9 cellular contexts compared by ENCODE assay signal in genomic region chr4:7970031-7970946, GRCh38. TPM values are rescaled to one million over a fixed set of nuclear protein-coding genes. Genes with fewer than 3 reads are reported as not detected.
DNase-seq lines count a peak whose midpoint lies in the region; ATAC-seq, FAIRE-seq and TF ChIP-seq lines count a peak whose summit lies in the region.
"Had no signal": no experiment of that assay in that cellular context is flagged by ENCODE, and none has a peak within 500 bp of the region (broad histone marks: within the 10 kb centered on the region; RNA-seq: fewer than 3 reads in every experiment).

No MANE protein-coding gene starts in this region.

- H3K9ac ChIP-seq in H1 (replicated peaks in 1 of 4; ENCODE audit: extremely low read depth in 1 of 4, low read depth in 3 of 4, low read length in 3 of 4), result no peak overlapping the region

- no peaks in the 10 kb centered on the region for H3K9me3 Mint-ChIP-seq in WTC11

- peaks cover 0 to 17% (median 1%) of the 10 kb centered on the region in 4 experiments; a peak in 5 of 7 replicates for H3K4me1 ChIP-seq in H1 (replicated peaks in 1 of 4; ENCODE audit: control insufficient read depth in 3 of 4, insufficient read depth in 4 of 4, low read length in 3 of 4)
- peaks cover 10% of the 10 kb centered on the region for H3K4me1 ChIP-seq in ovary (ENCODE audit: insufficient read depth)

- TF ChIP-seq POLR2A in H1 (IDR thresholded peaks at IDR 0.05; ENCODE audit: control extremely low read depth in 1 of 2, low read depth in 2 of 2, low read length in 2 of 2), result no peak
- TF ChIP-seq POLR2A in ovary (IDR thresholded peaks at IDR 0.05), result no peak

- H2AK5ac ChIP-seq in H1 (ENCODE audit: low read depth, low read length), result peak overlapping the region; percentile 8; the same call in 1 of the 2 replicates

- H3K27me3 Mint-ChIP-seq in WTC11 (ENCODE audit: low read depth), result no peaks in the 10 kb centered on the region

- H4K20me1 ChIP-seq in H1 (replicated peaks in 1 of 2; ENCODE audit: control insufficient read depth in 1 of 2, insufficient read depth in 2 of 2, low read length in 2 of 2), result no peaks in the 10 kb centered on the region

- no peak overlapping the region for H3K56ac ChIP-seq in H1 (replicated peaks; ENCODE audit: insufficient read length, low read depth, low read length)

- H3K36me3 ChIP-seq in H1 (ENCODE audit: control insufficient read depth in 2 of 4, insufficient read depth in 4 of 4, low read length in 3 of 4) (no peaks in the 10 kb centered on the region), ovary (no peaks in the 10 kb centered on the region)

- H2AFZ ChIP-seq in H1 (ENCODE audit: low read length), result no peak overlapping the region

- H3K27ac Mint-ChIP-seq in WTC11, result peak overlapping the region; percentile 27

- TF ChIP-seq RAD21 in H1 (IDR thresholded peaks at IDR 0.05 in 1 of 2, conservative IDR thresholded peaks at IDR 0.05 in 1 of 2; ENCODE audit: low read depth in 2 of 2, low read length in 2 of 2), result no peak

- WGBS in H1 (ENCODE audit: extremely low coverage in 1 of 2, insufficient coverage in 1 of 2, insufficient read length in 1 of 2, insufficient replicate concordance in 2 of 2, low coverage in 1 of 2, low lambda C conversion rate in 2 of 2, missing lambda C conversion rate in 1 of 2), 2 experiments, result 71% methylated on average over 15 of the region's 18 CpGs; no CpG with 5 or more reads in 1 of the 2 experiments
- WGBS in ovary, 3 donors, result 72 to 76% (median 74%) methylated on average over 18 of the region's 18 CpGs

- H4K8ac ChIP-seq in H1 (ENCODE audit: extremely low read depth, insufficient read depth, low read length), result no peak overlapping the region; the same call in 1 of the 2 replicates

- peak overlapping the region; percentile 72; the same call in 1 of the 2 replicates for H2BK15ac ChIP-seq in H1 (ENCODE audit: low read length)

- no peak overlapping the region for H3K4me3 Mint-ChIP-seq in WTC11

- no peak overlapping the region for H3K14ac ChIP-seq in H1 (ENCODE audit: insufficient read length)

- H3K4me3 ChIP-seq in H1 (ENCODE audit: extremely low read depth in 1 of 4, insufficient read depth in 2 of 4, low read depth in 3 of 4, low read length in 4 of 4) (no peak overlapping the region), ovary (no peak overlapping the region)

- peak overlapping the region; percentile 15 for H2BK120ac ChIP-seq in H1 (replicated peaks; ENCODE audit: low read depth, low read length)

- peak overlapping the region; percentile 90 for H3K18ac ChIP-seq in H1 (ENCODE audit: extremely low read depth, low read length)

- no peaks in the 10 kb centered on the region; a peak in 1 of 7 replicates for H3K27me3 ChIP-seq in H1 (replicated peaks in 1 of 4; ENCODE audit: control insufficient read depth in 3 of 4, extremely low read depth in 1 of 4, insufficient read depth in 3 of 4, low read length in 3 of 4)
- H3K27me3 ChIP-seq in ovary, result no peaks in the 10 kb centered on the region

- FAIRE-seq in H1 (lab: Jason Lieb, UNC), result no peak

- intact Hi-C loops in ovary (cut with DNase I), result loop anchor here in 1 of 4 donors (5.0 kb wide), 1 partner anchor 98 kb away; no protein-coding TSS in a partner anchor

- H3K23me2 ChIP-seq in H1 (ENCODE audit: low read depth, low read length), result peaks cover 9% of the 10 kb centered on the region; the same call in 1 of the 2 replicates

- no peak for TF ChIP-seq CTCF in WTC11 (IDR thresholded peaks at IDR 0.05)
- no peak for TF ChIP-seq CTCF in H1 (IDR thresholded peaks at IDR 0.05; ENCODE audit: control extremely low read depth in 1 of 3, insufficient read depth in 1 of 3, low read depth in 1 of 3, low read length in 3 of 3)
- TF ChIP-seq CTCF in ovary (IDR thresholded peaks at IDR 0.05), result no peak

- no peak for TF ChIP-seq EP300 in H1 (IDR thresholded peaks at IDR 0.05; ENCODE audit: borderline replicate concordance in 1 of 2, low read depth in 2 of 2, low read length in 2 of 2)
- no peak for TF ChIP-seq EP300 in ovary (IDR thresholded peaks at IDR 0.05)

- peak overlapping the region; percentile 72 for H3K4ac ChIP-seq in H1 (replicated peaks; ENCODE audit: insufficient read length, low read depth, low read length)

- H3K23ac ChIP-seq in H1 (ENCODE audit: insufficient read length), result no peak overlapping the region

- H3K79me2 ChIP-seq in H1 (ENCODE audit: control insufficient read depth in 1 of 2, insufficient read depth in 2 of 2, low read length in 2 of 2), result no peaks in the 10 kb centered on the region

- ATAC-seq in GM18858 (IDR thresholded peaks at IDR 0.05; ENCODE audit: unreplicated experiment) (peak; percentile 59), HG02943 (IDR thresholded peaks at IDR 0.05; ENCODE audit: low read depth, unreplicated experiment) (peak; percentile 70), WTC11 (no peak)

- no peaks in the 10 kb centered on the region; a peak in 1 of 4 replicates for H3K9me3 ChIP-seq in H1 (ENCODE audit: insufficient read depth in 2 of 2, low read depth in 1 of 2, low read length in 1 of 2)
- H3K9me3 ChIP-seq in ovary, result no peaks in the 10 kb centered on the region

- no peak overlapping the region for H3K4me2 ChIP-seq in H1 (ENCODE audit: insufficient read depth in 1 of 2, low read depth in 2 of 2, low read length in 2 of 2)

- H3K27ac ChIP-seq in H1 (ENCODE audit: low read depth, low read length) (no peak overlapping the region), ovary (peak overlapping the region; percentile 36 to 87)
- H3K27ac ChIP-seq: VCaP had no signal

- H2BK5ac ChIP-seq in H1 (ENCODE audit: low read depth, low read length), result peak overlapping the region; percentile 83; the same call in 1 of the 2 replicates

- H3K4me1 Mint-ChIP-seq in WTC11, result peaks cover 31% of the 10 kb centered on the region

- CTCF ChIA-PET in WTC11 (lab: Charles Lee) (interaction anchor here (0.7 to 1.5 kb wide), 4 partner anchors 11 to 166 kb away, joined by 3 to 4 read pairs (median 3); no protein-coding TSS in a partner anchor), H1 (lab: Charles Lee; ENCODE audit: partially characterized antibody) (interaction anchor here (1.0 to 2.7 kb wide), 4 partner anchors 9 to 19 kb away, joined by 3 to 8 read pairs (median 4); no protein-coding TSS in a partner anchor)

- peak overlapping the region; percentile 93; the same call in 1 of the 2 replicates for H2BK20ac ChIP-seq in H1 (ENCODE audit: low read length)

- no peak overlapping the region for H4K5ac ChIP-seq in H1 (ENCODE audit: insufficient read length, low read depth, low read length)

- H2BK12ac ChIP-seq in H1 (ENCODE audit: low read depth, low read length), result peak overlapping the region; percentile 92; the same call in 1 of the 2 replicates

- H3K36me3 Mint-ChIP-seq in WTC11, result no peaks in the 10 kb centered on the region

- no peaks in the 10 kb centered on the region for H3K79me1 ChIP-seq in H1 (ENCODE audit: low read depth, low read length)

- peak overlapping the region; percentile 95 for H4K91ac ChIP-seq in H1 (replicated peaks; ENCODE audit: insufficient read length, low read length)

- DNase-seq in WTC11 (ENCODE audit: low spot score), result no peak
- no peak for DNase-seq in H1 (ENCODE audit: low read depth in 1 of 2, low spot score in 2 of 2)
- DNase-seq in ovary, result peak in 3 of 5 donors; percentile 43 to 64 (median 55)
- no peak for DNase-seq in NCI-H1048 (lab: John Stamatoyannopoulos, UW)
- DNase-seq in HPDE6-E6E7 (ENCODE audit: extremely low spot score), result no peak
- no peak for DNase-seq in SW 1271 (lab: John Stamatoyannopoulos, UW)

- POLR2A ChIA-PET in WTC11 (lab: Charles Lee) (no interaction called here), H1 (lab: Charles Lee; ENCODE audit: partially characterized antibody) (interaction anchor here (0.5 kb wide), 1 partner anchor 13 kb away, joined by 3 read pairs; no protein-coding TSS in a partner anchor)

TF ChIP-seq in H1, 55 proteins besides CTCF, POLR2A, EP300 and RAD21:
- TF ChIP-seq PHF8 (conservative IDR thresholded peaks at IDR 0.05; ENCODE audit: low read depth, low read length) (no peak), MAX (IDR thresholded peaks at IDR 0.05) (peak; percentile 63; the same call in 1 of the 2 replicates), HDAC2 (IDR thresholded peaks at IDR 0.05; ENCODE audit: borderline replicate concordance in 1 of 2, low read depth in 2 of 2, low read length in 2 of 2) (no peak), CTBP2 (IDR thresholded peaks at IDR 0.05; ENCODE audit: borderline replicate concordance, insufficient read depth, insufficient read length, low read length) (no peak), EZH2 (IDR thresholded peaks at IDR 0.05; ENCODE audit: low read depth, low read length, severe bottlenecking) (no peak)
- TF ChIP-seq, protein P1, sequence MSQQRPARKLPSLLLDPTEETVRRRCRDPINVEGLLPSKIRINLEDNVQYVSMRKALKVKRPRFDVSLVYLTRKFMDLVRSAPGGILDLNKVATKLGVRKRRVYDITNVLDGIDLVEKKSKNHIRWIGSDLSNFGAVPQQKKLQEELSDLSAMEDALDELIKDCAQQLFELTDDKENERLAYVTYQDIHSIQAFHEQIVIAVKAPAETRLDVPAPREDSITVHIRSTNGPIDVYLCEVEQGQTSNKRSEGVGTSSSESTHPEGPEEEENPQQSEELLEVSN (IDR thresholded peaks at IDR 0.05), result peak; percentile 38
TF ChIP-seq in H1: peak in this region for 2.

RNA-seq across cellular contexts. Expression of gene AFAP1, which starts 30.6 kb away (rescaled TPM):
- total RNA-seq in WTC11 (2021) (17.6 to 23.6 TPM (median 18.0 TPM) in 3 replicates), ovary (10 to 100 TPM in 6 of 7 donors, 1 to 10 TPM in 1; 8.6 to 42.3 (median 24.5) TPM)
- total RNA-seq in H1 (2021; fragmentation: NEBNext Ultra II Directional; extraction: Animal tissue kit (Norgen Biotek cat#: 25700)), result 16.2 and 18.2 TPM in 2 replicates
- polyA plus RNA-seq in H1 (2011; rRNA removed) (3.6 and 5.1 TPM in 2 replicates), ovary (10 to 100 TPM; 11.4 to 16.6 TPM)
- 3.6 TPM for polyA plus RNA-seq in H1 (2011; cell fraction: cytosol; rRNA removed)
- 9.3 TPM for polyA plus RNA-seq in H1 (2011; cell fraction: nucleus; rRNA removed)
- 5.8 to 7.5 TPM (median 6.7 TPM) in 4 replicates for polyA plus RNA-seq in H1 (2012, experiment 1 of 2)
- 2.7 TPM for polyA plus RNA-seq in H1 (2012, experiment 2 of 2)
- polyA plus RNA-seq in H1 (2013, experiment 1 of 2), result 7.8 TPM
- 7.8 TPM for polyA plus RNA-seq in H1 (2013, experiment 2 of 2)
- polyA minus RNA-seq in H1 (2011; rRNA and poly(A)+ RNA removed), result 8.1 and 10.5 TPM in 2 replicates
- 5.6 TPM for polyA minus RNA-seq in H1 (2011; cell fraction: cytosol; rRNA and poly(A)+ RNA removed)
- polyA minus RNA-seq in H1 (2011; cell fraction: nucleus; rRNA and poly(A)+ RNA removed), result 16.3 TPM

Comparison
In these comparisons a context has a peak if more than half of its experiments do, and no peak if none do; other contexts are left out.
1. DNase-seq: peak in ovary (3 of 5); none in WTC11 (single experiment), H1 (0 of 2), NCI-H1048 (single experiment), HPDE6-E6E7 (single experiment) and SW 1271 (0 of 2).